17 cellular contexts compared by ENCODE assay signal in the genomic region with DNA sequence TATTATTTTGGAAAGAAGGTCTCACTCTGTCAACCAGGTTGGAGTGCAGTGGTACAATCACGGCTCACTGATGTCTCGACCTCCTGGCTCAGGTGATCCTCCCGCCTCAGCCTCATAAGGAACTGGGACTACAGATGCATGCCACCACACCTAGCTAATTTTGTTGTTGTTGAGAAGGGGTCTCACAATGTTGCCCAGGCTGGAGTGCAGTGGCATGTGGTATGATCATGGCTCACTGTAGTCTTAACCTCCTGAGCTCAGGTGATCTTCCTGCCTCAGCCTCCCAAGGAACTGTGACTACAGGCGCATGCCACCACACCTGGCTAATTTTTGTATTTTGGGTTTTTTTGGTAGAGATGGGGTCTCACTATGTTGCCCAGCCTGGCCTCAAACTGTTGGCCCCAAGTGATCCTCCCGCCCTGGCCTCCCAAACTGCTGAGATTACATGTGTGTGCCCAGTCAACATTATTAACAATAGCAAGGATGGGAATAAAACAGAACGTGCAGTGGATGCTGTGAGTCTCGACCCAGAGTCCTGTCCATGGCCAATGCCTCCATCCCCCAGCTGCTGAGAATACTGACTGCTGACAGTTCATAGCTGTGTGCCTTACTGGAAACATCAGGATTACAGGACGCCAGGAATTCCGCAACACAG. TPM values are rescaled to one million over a fixed set of nuclear protein-coding genes. Genes with fewer than 3 reads are reported as not detected.
"Had no signal": no experiment of that assay in that cellular context is flagged by ENCODE, and none has a peak within 500 bp of the region (broad histone marks: within the 10 kb centered on the region; RNA-seq: fewer than 3 reads in every experiment).

No MANE protein-coding gene starts in this region.

- H3K27me3 ChIP-seq: gastrocnemius medialis, testis, upper lobe of left lung had no signal

- H3K27ac ChIP-seq: coronary artery, gastrocnemius medialis, testis, upper lobe of left lung, VCaP had no signal

- H3K36me3 ChIP-seq: gastrocnemius medialis, upper lobe of left lung had no signal

- H3K4me1 ChIP-seq: gastrocnemius medialis, testis had no signal

- H3K9me3 ChIP-seq: gastrocnemius medialis, testis, upper lobe of left lung had no signal

- H3K27ac Mint-ChIP-seq: activated T-cell treated with anti-CD3 and anti-CD28 coated beads, Interleukin-2, amount 50 U/mL, for 24 hours; progenitor cell of endocrine pancreas had no signal

- H3K27me3 Mint-ChIP-seq: activated T-cell treated with anti-CD3 and anti-CD28 coated beads, Interleukin-2, amount 50 U/mL, for 24 hours; progenitor cell of endocrine pancreas had no signal

- DNase-seq: activated effector memory CD4-positive, alpha-beta T cell treated with anti-CD3 and anti-CD28 coated beads, Interleukin-2, amount 50 U/mL, for 16 hours; activated T-cell treated with anti-CD3 and anti-CD28 coated beads, Interleukin-2, amount 50 U/mL, for 24 hours; anterior cingulate cortex; gastrocnemius medialis; kidney; midbrain; SW 1271; testis; upper lobe of left lung had no signal

- ATAC-seq: esophagus mucosa, gastrocnemius medialis, left lobe of liver had no signal

- H3K9me3 Mint-ChIP-seq: activated T-cell treated with anti-CD3 and anti-CD28 coated beads, Interleukin-2, amount 50 U/mL, for 24 hours had no signal

- H3K4me3 Mint-ChIP-seq: activated T-cell treated with anti-CD3 and anti-CD28 coated beads, Interleukin-2, amount 50 U/mL, for 24 hours had no signal

- H3K4me3 ChIP-seq: coronary artery, gastrocnemius medialis, testis, upper lobe of left lung had no signal

RNA-seq across cellular contexts. Expression of a gene that starts 5.4 kb away (rescaled TPM):
- total RNA-seq: esophagus mucosa, gastrocnemius medialis, kidney, left lobe of liver, lung microvascular endothelial cell, omental fat pad, progenitor cell of endocrine pancreas, upper lobe of left lung had no signal
- polyA plus RNA-seq: neural cell had no signal

RNA-seq across cellular contexts. Expression of a gene that starts 14.8 kb away (rescaled TPM):
- total RNA-seq: esophagus mucosa, gastrocnemius medialis, kidney, left lobe of liver, lung microvascular endothelial cell, omental fat pad, progenitor cell of endocrine pancreas, testis, upper lobe of left lung had no signal
- polyA plus RNA-seq: neural cell had no signal

RNA-seq across cellular contexts. Expression of a gene that starts 23.9 kb away (rescaled TPM):
- total RNA-seq: esophagus mucosa, gastrocnemius medialis, kidney, left lobe of liver, lung microvascular endothelial cell, omental fat pad, progenitor cell of endocrine pancreas, testis, upper lobe of left lung had no signal
- polyA plus RNA-seq: neural cell had no signal

RNA-seq across cellular contexts. Expression of a gene that starts 33.5 kb away (rescaled TPM):
- total RNA-seq: esophagus mucosa, gastrocnemius medialis, kidney, left lobe of liver, lung microvascular endothelial cell, omental fat pad, progenitor cell of endocrine pancreas, testis, upper lobe of left lung had no signal
- polyA plus RNA-seq: neural cell had no signal
